ENCODE assay signal across 1 cellular context in genomic region chr15:60901647-60902046, GRCh38.
A peak's percentile ranks its signal among the peaks of the same experiment; 100 is the strongest.
TF ChIP-seq lines count a peak whose summit lies in the region.

No MANE protein-coding gene starts in this region.

TF ChIP-seq in GM12878, 131 proteins besides CTCF, POLR2A, EP300 and RAD21 (continued from another document and continues in another):
- peak; percentile 78 for TF ChIP-seq RELB (IDR thresholded peaks at IDR 0.05; ENCODE audit: low read depth)
- TF ChIP-seq CBX3 (IDR thresholded peaks at IDR 0.05; ENCODE audit: borderline replicate concordance, low read depth), result no peak
- no peak for TF ChIP-seq MAX (IDR thresholded peaks at IDR 0.05; ENCODE audit: low read depth, low read length)
- peak; percentile 49; the same call in 1 of the 2 replicates for TF ChIP-seq ZNF24 (IDR thresholded peaks at IDR 0.05)
- TF ChIP-seq POU2F2 (IDR thresholded peaks at IDR 0.05; ENCODE audit: borderline replicate concordance, low read depth, low read length), result peak; percentile 71; the same call in 2 of the 3 replicates
- peak; percentile 12; the same call in 1 of the 2 replicates for TF ChIP-seq TCF7 (IDR thresholded peaks at IDR 0.05; ENCODE audit: borderline replicate concordance)
- TF ChIP-seq BHLHE40 (IDR thresholded peaks at IDR 0.05; ENCODE audit: borderline replicate concordance in 1 of 2, low read depth in 2 of 2, low read length in 1 of 2), result peak; percentile 25 to 29; a peak in 2 of 4 replicates
- peak; percentile 92 for TF ChIP-seq CREM (IDR thresholded peaks at IDR 0.05; ENCODE audit: low read depth)
- TF ChIP-seq RBBP5 (conservative IDR thresholded peaks at IDR 0.05), result no peak
- TF ChIP-seq GABPA (IDR thresholded peaks at IDR 0.05; ENCODE audit: low read depth), result peak; percentile 53; the same call in 1 of the 2 replicates
- TF ChIP-seq HDAC2 (IDR thresholded peaks at IDR 0.05), result no peak
- TF ChIP-seq EED (IDR thresholded peaks at IDR 0.05; ENCODE audit: low read depth), result peak; percentile 90
- peak; percentile 51; the same call in 1 of the 2 replicates for TF ChIP-seq GATAD2B (conservative IDR thresholded peaks at IDR 0.05; ENCODE audit: low read depth)
- peak; percentile 88 for TF ChIP-seq BCL11A (IDR thresholded peaks at IDR 0.05; ENCODE audit: low read depth, low read length)
- TF ChIP-seq SIN3A (IDR thresholded peaks at IDR 0.05; ENCODE audit: low read depth, low read length), result no peak
- peak; percentile 80 for TF ChIP-seq ZNF687 (IDR thresholded peaks at IDR 0.05)
- peak; percentile 88 for TF ChIP-seq IKZF1 (conservative IDR thresholded peaks at IDR 0.05)
- no peak for TF ChIP-seq E4F1 (IDR thresholded peaks at IDR 0.05; ENCODE audit: borderline replicate concordance, partially characterized antibody)
- peak; percentile 96 for TF ChIP-seq NFIC (IDR thresholded peaks at IDR 0.05; ENCODE audit: low read depth, low read length)
- no peak for TF ChIP-seq YY1 (IDR thresholded peaks at IDR 0.05; ENCODE audit: low read depth, low read length)
- TF ChIP-seq EGR1 (IDR thresholded peaks at IDR 0.05; ENCODE audit: borderline replicate concordance in 1 of 2, low read depth in 2 of 2, low read length in 2 of 2), result no peak
- TF ChIP-seq DPF2 (IDR thresholded peaks at IDR 0.05), result peak; percentile 81
- no peak; the same call in 1 of the 2 replicates for TF ChIP-seq PML (IDR thresholded peaks at IDR 0.05; ENCODE audit: low read length)
- TF ChIP-seq IKZF2 (IDR thresholded peaks at IDR 0.05), result peak; percentile 80 to 85
- 0 out of 2 replicates have a peak, but pooled peaks have one; percentile 39 for TF ChIP-seq ZNF217 (IDR thresholded peaks at IDR 0.05)
- peak; percentile 57 for TF ChIP-seq MEF2B (IDR thresholded peaks at IDR 0.05; ENCODE audit: partially characterized antibody, poor library complexity, severe bottlenecking)
- TF ChIP-seq E2F4 (IDR thresholded peaks at IDR 0.05; ENCODE audit: low read depth, low read length), result no peak
- peak; percentile 52; the same call in 1 of the 2 replicates for TF ChIP-seq NR2F1 (conservative IDR thresholded peaks at IDR 0.05)
- no peak for TF ChIP-seq ZBTB11 (CRISPR knock-in tag; IDR thresholded peaks at IDR 0.05)
- TF ChIP-seq MTA3 (IDR thresholded peaks at IDR 0.05; ENCODE audit: borderline replicate concordance, low read length), result peak; percentile 81; the same call in 1 of the 2 replicates
- 0 out of 2 replicates have a peak, but pooled peaks have one; percentile 36 for TF ChIP-seq TCF3 (IDR thresholded peaks at IDR 0.05; ENCODE audit: borderline replicate concordance, insufficient read depth, low read depth, low read length)
- 0 out of 2 replicates have a peak, but pooled peaks have one; percentile 45 for TF ChIP-seq NBN (IDR thresholded peaks at IDR 0.05)
- peak; percentile 96 for TF ChIP-seq JUNB (IDR thresholded peaks at IDR 0.05)
- TF ChIP-seq PKNOX1 (IDR thresholded peaks at IDR 0.05), result peak; percentile 87
- TF ChIP-seq TCF12 (IDR thresholded peaks at IDR 0.05; ENCODE audit: low read depth, low read length), result 0 out of 2 replicates have a peak, but pooled peaks have one; percentile 62
- no peak for TF ChIP-seq ESRRA (IDR thresholded peaks at IDR 0.05; ENCODE audit: low read length)
- no peak for TF ChIP-seq BRCA1 (IDR thresholded peaks at IDR 0.05; ENCODE audit: low read depth, low read length)
- TF ChIP-seq USF2 (IDR thresholded peaks at IDR 0.05; ENCODE audit: borderline replicate concordance, low read depth, low read length), result no peak
- peak; percentile 73 for TF ChIP-seq CREB1 (IDR thresholded peaks at IDR 0.05; ENCODE audit: low read depth)
- peak; percentile 61; the same call in 1 of the 2 replicates for TF ChIP-seq MEF2A (IDR thresholded peaks at IDR 0.05; ENCODE audit: insufficient read depth, low read depth, low read length)
- peak; percentile 55; the same call in 1 of the 2 replicates for TF ChIP-seq PAX5 (IDR thresholded peaks at IDR 0.05; ENCODE audit: borderline replicate concordance, low read depth, low read length)
- peak; percentile 59 for TF ChIP-seq SKIL (IDR thresholded peaks at IDR 0.05; ENCODE audit: low read depth, poor library complexity, severe bottlenecking)
- no peak for TF ChIP-seq ZZZ3 (IDR thresholded peaks at IDR 0.05; ENCODE audit: control insufficient read depth, insufficient read length, low read depth)
- TF ChIP-seq ETV6 (conservative IDR thresholded peaks at IDR 0.05 in 1 of 2, IDR thresholded peaks at IDR 0.05 in 1 of 2; ENCODE audit: borderline replicate concordance in 1 of 2, low read depth in 1 of 2), result peak in 1 of 2 experiments; percentile 91; a peak in 2 of 4 replicates
